In the genomic region with DNA sequence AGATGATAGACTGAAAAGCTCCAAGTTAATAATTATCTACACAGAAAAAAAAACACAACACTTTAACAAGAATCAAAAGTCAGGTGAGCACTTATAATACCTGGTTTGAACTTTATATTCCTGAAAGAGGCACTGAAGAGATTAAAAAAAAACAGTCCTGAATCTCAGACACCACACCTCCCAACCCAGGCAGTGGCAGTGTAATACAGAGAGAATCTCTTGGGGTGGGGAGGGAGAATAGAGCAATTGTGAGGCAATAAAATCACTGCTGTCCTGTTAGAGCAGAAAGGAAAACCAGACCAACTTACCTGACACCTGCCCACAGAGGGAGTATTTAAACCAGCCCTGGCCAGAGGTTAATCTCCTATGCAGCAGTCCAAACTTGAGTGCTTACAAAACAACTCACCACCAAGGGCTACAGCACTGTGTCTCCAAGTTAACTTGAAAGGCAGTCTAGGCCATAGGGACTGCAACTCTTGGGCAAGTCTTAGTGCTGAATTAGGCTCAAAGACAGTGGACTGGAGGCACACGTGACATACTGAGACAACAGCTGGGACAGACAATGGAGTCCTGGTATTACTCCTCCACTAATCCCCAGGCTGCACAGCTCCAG, we compare ENCODE assay signal across 20 cellular contexts. TPM values are rescaled to one million over a fixed set of nuclear protein-coding genes. Genes with fewer than 3 reads are reported as not detected.
A peak's percentile ranks its signal among the peaks of the same experiment; 100 is the strongest.
DNase-seq lines count a peak whose midpoint lies in the region; ATAC-seq and TF ChIP-seq lines count a peak whose summit lies in the region.
"Had no signal": no experiment of that assay in that cellular context is flagged by ENCODE, and none has a peak within 500 bp of the region (broad histone marks: within the 10 kb centered on the region; RNA-seq: fewer than 3 reads in every experiment).

No MANE protein-coding gene starts in this region.

- H3K27me3 ChIP-seq in left lung, result no peaks in the 10 kb centered on the region
- H3K27me3 ChIP-seq: uterus had no signal

- no peak overlapping the region for H3K4me3 Mint-ChIP-seq in activated T-helper 17 cell treated with anti-CD3 and anti-CD28 coated beads, Interleukin-2, amount 50 U/mL, for 72 hours
- no peak overlapping the region for H3K4me3 Mint-ChIP-seq in progenitor cell of endocrine pancreas (ENCODE audit: low read depth)
- H3K4me3 Mint-ChIP-seq in T-helper 2 cell treated with Interferon-gamma antibody and Interleukin-4, amounts not matched to agents 5 μg/mL and 100 μg/mL, for 36 hours, result no peak overlapping the region
- H3K4me3 Mint-ChIP-seq: activated CD4-positive, alpha-beta T cell treated with anti-CD3 and anti-CD28 coated beads, Interleukin-2, amount 10 ng/mL, durations not matched to agents 24 days and 14 days; brain had no signal

- H3K27ac ChIP-seq in left lung, result peak overlapping the region; percentile 45 to 77
- H3K27ac ChIP-seq: left ventricle myocardium inferior, uterus had no signal

- peak; percentile 16 for ATAC-seq in activated T-helper 17 cell treated with anti-CD3 and anti-CD28 coated beads, Interleukin-2, amount 50 U/mL, for 72 hours (replicated peaks)
- ATAC-seq in left lung, result peak; percentile 92
- no peak for ATAC-seq in HG03139 (IDR thresholded peaks at IDR 0.05; ENCODE audit: unreplicated experiment)
- ATAC-seq: sciatic nerve had no signal

- no peak overlapping the region for H3K27ac Mint-ChIP-seq in activated T-helper 17 cell treated with anti-CD3 and anti-CD28 coated beads, Interleukin-2, amount 50 U/mL, for 72 hours
- peak overlapping the region; percentile 73 for H3K27ac Mint-ChIP-seq in progenitor cell of endocrine pancreas
- no peak overlapping the region for H3K27ac Mint-ChIP-seq in T-helper 2 cell treated with Interferon-gamma antibody and Interleukin-4, amounts not matched to agents 5 μg/mL and 100 μg/mL, for 36 hours
- H3K27ac Mint-ChIP-seq: activated CD4-positive, alpha-beta T cell treated with anti-CD3 and anti-CD28 coated beads, Interleukin-2, amount 10 ng/mL, durations not matched to agents 24 days and 14 days; brain had no signal

- H3K9me3 ChIP-seq in left lung, result no peaks in the 10 kb centered on the region
- H3K9me3 ChIP-seq: HAP-1, uterus had no signal

- TF ChIP-seq CTCF in left lung (IDR thresholded peaks at IDR 0.05) (no peak), progenitor cell of endocrine pancreas (IDR thresholded peaks at IDR 0.05; ENCODE audit: unreplicated experiment) (no peak)

- no peaks in the 10 kb centered on the region for H3K27me3 Mint-ChIP-seq in activated T-helper 17 cell treated with anti-CD3 and anti-CD28 coated beads, Interleukin-2, amount 50 U/mL, for 72 hours
- H3K27me3 Mint-ChIP-seq in progenitor cell of endocrine pancreas, result no peaks in the 10 kb centered on the region
- no peaks in the 10 kb centered on the region for H3K27me3 Mint-ChIP-seq in T-helper 2 cell treated with Interferon-gamma antibody and Interleukin-4, amounts not matched to agents 5 μg/mL and 100 μg/mL, for 36 hours (ENCODE audit: low read depth)
- H3K27me3 Mint-ChIP-seq: activated CD4-positive, alpha-beta T cell treated with anti-CD3 and anti-CD28 coated beads, Interleukin-2, amount 10 ng/mL, durations not matched to agents 24 days and 14 days; brain had no signal

- no peaks in the 10 kb centered on the region for H3K9me3 Mint-ChIP-seq in activated T-helper 17 cell treated with anti-CD3 and anti-CD28 coated beads, Interleukin-2, amount 50 U/mL, for 72 hours
- no peaks in the 10 kb centered on the region for H3K9me3 Mint-ChIP-seq in progenitor cell of endocrine pancreas (ENCODE audit: low read depth)
- H3K9me3 Mint-ChIP-seq in T-helper 2 cell treated with Interferon-gamma antibody and Interleukin-4, amounts not matched to agents 5 μg/mL and 100 μg/mL, for 36 hours, result no peaks in the 10 kb centered on the region
- H3K9me3 Mint-ChIP-seq: activated CD4-positive, alpha-beta T cell treated with anti-CD3 and anti-CD28 coated beads, Interleukin-2, amount 10 ng/mL, durations not matched to agents 24 days and 14 days had no signal

- no peaks in the 10 kb centered on the region for H3K4me1 ChIP-seq in left lung
- H3K4me1 ChIP-seq: HAP-1, left ventricle myocardium inferior, uterus had no signal

- no peaks in the 10 kb centered on the region for H3K4me1 Mint-ChIP-seq in activated T-helper 17 cell treated with anti-CD3 and anti-CD28 coated beads, Interleukin-2, amount 50 U/mL, for 72 hours
- peaks cover 12% of the 10 kb centered on the region for H3K4me1 Mint-ChIP-seq in progenitor cell of endocrine pancreas (ENCODE audit: low read depth)
- no peaks in the 10 kb centered on the region for H3K4me1 Mint-ChIP-seq in T-helper 2 cell treated with Interferon-gamma antibody and Interleukin-4, amounts not matched to agents 5 μg/mL and 100 μg/mL, for 36 hours (ENCODE audit: low read depth)
- H3K4me1 Mint-ChIP-seq: activated CD4-positive, alpha-beta T cell treated with anti-CD3 and anti-CD28 coated beads, Interleukin-2, amount 10 ng/mL, durations not matched to agents 24 days and 14 days; brain had no signal

- DNase-seq in ELF-1 (ENCODE audit: low read depth, low spot score) (peak; percentile 47), left lung (peak in 1 of 2 donors; percentile 42), progenitor cell of endocrine pancreas (ENCODE audit: low spot score, unreplicated experiment) (no peak), activated T-cell treated with anti-CD3 and anti-CD28 coated beads for 4 hours (no peak), NCI-H2107 (lab: John Stamatoyannopoulos, UW) (no peak)
- no peak for DNase-seq in T-helper 2 cell treated with Interferon-gamma antibody and Interleukin-4, amounts not matched to agents 5 μg/mL and 100 μg/mL, for 36 hours (ENCODE audit: low spot score)
- DNase-seq: activated CD4-positive, alpha-beta T cell treated with anti-CD3 and anti-CD28 coated beads, Interleukin-2, amount 10 ng/mL, durations not matched to agents 24 days and 14 days; activated effector memory CD4-positive, alpha-beta T cell treated with Interleukin-2 at 50 U/mL for 16 hours; DMS79; left ventricle myocardium inferior; NCI-H1105 treated with DMSO at 0.1 percent for 48 hours; NCI-H526; stimulated activated CD4-positive, alpha-beta T cell treated with anti-CD3 and anti-CD28 coated beads, Interleukin-15, amount 100 ng/mL, for 24 hours; substantia nigra; uterus had no signal

- H3K4me3 ChIP-seq in left lung, result no peak overlapping the region
- H3K4me3 ChIP-seq: HAP-1, left ventricle myocardium inferior, uterus had no signal

- peaks cover 0 to 9% of the 10 kb centered on the region in 2 donors for H3K36me3 ChIP-seq in left lung
- H3K36me3 ChIP-seq: HAP-1, left ventricle myocardium inferior, uterus had no signal

- intact Hi-C loops in left lung (cut with DNase I), result no loop called here

- H3K36me3 Mint-ChIP-seq in activated T-helper 17 cell treated with anti-CD3 and anti-CD28 coated beads, Interleukin-2, amount 50 U/mL, for 72 hours (ENCODE audit: low read depth), result no peaks in the 10 kb centered on the region
- H3K36me3 Mint-ChIP-seq in progenitor cell of endocrine pancreas (ENCODE audit: insufficient read depth), result peaks cover 3% of the 10 kb centered on the region
- H3K36me3 Mint-ChIP-seq in T-helper 2 cell treated with Interferon-gamma antibody and Interleukin-4, amounts not matched to agents 5 μg/mL and 100 μg/mL, for 36 hours (ENCODE audit: low read depth), result no peaks in the 10 kb centered on the region
- H3K36me3 Mint-ChIP-seq: brain had no signal

RNA-seq across cellular contexts. Expression of gene SLCO4C1, which starts 54.2 kb away (rescaled TPM):
- total RNA-seq in activated T-helper 17 cell treated with anti-CD3 and anti-CD28 coated beads, Interleukin-2, amount 50 U/mL, for 72 hours, result under 1 TPM; 0.04 to 0.08 TPM
- total RNA-seq in left lung (10 to 100 TPM; 27.4 to 39.8 TPM), progenitor cell of endocrine pancreas (4.0 and 4.8 TPM in 2 replicates)
